Comparison of ENCODE assay signal across 8 cellular contexts in the genomic region with DNA sequence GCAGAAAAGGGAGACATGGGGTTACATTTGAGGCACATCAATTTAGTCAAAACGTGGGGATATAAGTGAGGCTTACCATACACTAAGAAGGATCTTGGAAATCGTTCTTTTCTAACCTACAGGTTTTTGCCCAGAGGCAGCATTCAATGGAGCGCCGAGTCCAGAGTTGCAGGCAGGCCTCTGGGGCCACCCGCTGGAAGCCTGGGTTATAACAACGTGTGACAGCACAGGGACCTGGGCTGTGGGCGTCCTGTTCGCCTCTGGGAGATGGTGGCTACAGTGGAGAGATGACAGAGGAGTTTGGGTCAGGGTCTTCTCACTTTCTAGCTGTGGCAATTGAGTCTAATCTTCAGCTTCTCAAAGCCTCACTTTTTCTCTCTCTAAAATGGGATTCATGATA. TPM values are rescaled to one million over a fixed set of nuclear protein-coding genes. Genes with fewer than 3 reads are reported as not detected.
DNase-seq lines count a peak whose midpoint lies in the region; ATAC-seq, FAIRE-seq and TF ChIP-seq lines count a peak whose summit lies in the region.

No MANE protein-coding gene starts in this region.

- no peak overlapping the region for H3K9ac ChIP-seq in endodermal cell (ENCODE audit: extremely low read depth, low read length, poor library complexity, severe bottlenecking)

- DNase-seq in D721Med (ENCODE audit: insufficient read length, low spot score) (peak; percentile 36), HFFc6 (peak; percentile 3), RKO (ENCODE audit: low spot score) (peak; percentile 29), endodermal cell (peak; percentile 92), mucosa of descending colon (peak in 2 of 3 donors; percentile 64 to 66), GM19238 (ENCODE audit: insufficient read length, low spot score) (no peak)
- no peak for DNase-seq in activated CD4-positive, CD25-positive, alpha-beta regulatory T cell treated with anti-CD3 and anti-CD28 coated beads, Interleukin-2, amount 50 U/mL, for 72 hours

- WGBS in endodermal cell (ENCODE audit: insufficient coverage in 1 of 2, insufficient read length in 1 of 2), 2 experiments, result 25% methylated on average over 2 to 8 of the region's 8 CpGs

- H3K4me1 Mint-ChIP-seq in HFFc6 (ENCODE audit: low read depth) (peaks cover 11% of the 10 kb centered on the region; the same call in 1 of the 2 replicates), endodermal cell (peaks cover 19% of the 10 kb centered on the region)

- ATAC-seq in mucosa of descending colon, result peak; percentile 68
- no peak for ATAC-seq in HG03457 (IDR thresholded peaks at IDR 0.05; ENCODE audit: unreplicated experiment)

- intact Hi-C loops in mucosa of descending colon (cut with DNase I, micrococcal nuclease), result loop anchor here in 1 of 2 donors (10.0 kb wide), 1 partner anchor 59 kb away; no protein-coding TSS in a partner anchor

- no peaks in the 10 kb centered on the region for H3K4me1 ChIP-seq in endodermal cell (ENCODE audit: control insufficient read depth, insufficient read depth, low read length)
- H3K4me1 ChIP-seq in mucosa of descending colon (ENCODE audit: low read depth), result no peaks in the 10 kb centered on the region

- no peak for FAIRE-seq in D721Med (lab: Jason Lieb, UNC)

- H3K9me3 ChIP-seq in endodermal cell (ENCODE audit: control insufficient read depth, low read length) (no peaks in the 10 kb centered on the region), mucosa of descending colon (no peaks in the 10 kb centered on the region)

- no peaks in the 10 kb centered on the region for H3K36me3 ChIP-seq in endodermal cell (ENCODE audit: control insufficient read depth, insufficient read depth, low read length)
- H3K36me3 ChIP-seq in mucosa of descending colon (ENCODE audit: low read depth), result no peaks in the 10 kb centered on the region

- no peaks in the 10 kb centered on the region for H3K36me3 Mint-ChIP-seq in HFFc6 (ENCODE audit: low read depth)
- no peaks in the 10 kb centered on the region for H3K36me3 Mint-ChIP-seq in endodermal cell (ENCODE audit: low read depth)

- peaks cover 3% of the 10 kb centered on the region for H3K27me3 Mint-ChIP-seq in HFFc6 (ENCODE audit: insufficient read depth)
- peaks cover 42% of the 10 kb centered on the region for H3K27me3 Mint-ChIP-seq in endodermal cell (ENCODE audit: insufficient read depth)

- no peak overlapping the region for H3K4me3 ChIP-seq in endodermal cell (ENCODE audit: low read length)
- H3K4me3 ChIP-seq in mucosa of descending colon, result no peak overlapping the region

- peaks cover 17% of the 10 kb centered on the region for H3K27me3 ChIP-seq in endodermal cell (ENCODE audit: control insufficient read depth, insufficient read depth, low read length, poor library complexity, severe bottlenecking)

- H3K27ac Mint-ChIP-seq in HFFc6 (no peak overlapping the region), endodermal cell (no peak overlapping the region)

- H3K4me3 Mint-ChIP-seq in HFFc6 (no peak overlapping the region), endodermal cell (no peak overlapping the region)

- H3K9me3 Mint-ChIP-seq in HFFc6, result no peaks in the 10 kb centered on the region
- H3K9me3 Mint-ChIP-seq in endodermal cell, result no peaks in the 10 kb centered on the region

- TF ChIP-seq CTCF in D721Med (IDR thresholded peaks at IDR 0.05; ENCODE audit: insufficient read depth, missing control alignments), result peak; percentile 59
- TF ChIP-seq CTCF in HFFc6 (IDR thresholded peaks at IDR 0.05), result peak; percentile 60
- peak; percentile 92 for TF ChIP-seq CTCF in endodermal cell (conservative IDR thresholded peaks at IDR 0.05)
- no peak for TF ChIP-seq CTCF in mucosa of descending colon (IDR thresholded peaks at IDR 0.05)

- H3K27ac ChIP-seq in endodermal cell (ENCODE audit: low read depth, low read length), result no peak overlapping the region

RNA-seq across cellular contexts. Expression of a gene that starts 53.9 kb away (rescaled TPM):
- not detected for total RNA-seq in HFFc6 (2021; fragmentation: NEBNext Ultra II Directional; extraction: Animal tissue kit (Norgen Biotek cat#: 25700))
- total RNA-seq in endodermal cell (under 1 TPM in 1 of 2 donors, not detected in 1; 0.07 TPM), mucosa of descending colon (under 1 TPM; 0.35 to 0.57 (median 0.43) TPM)
- 0.11 TPM for polyA plus RNA-seq in endodermal cell (2013, experiment 1 of 2)
- not detected for polyA plus RNA-seq in endodermal cell (2013, experiment 2 of 2)

Comparison
In these comparisons a context has a peak if more than half of its experiments do, and no peak if none do; other contexts are left out.
1. DNase-seq: peak in D721Med (single experiment), HFFc6 (single experiment), RKO (single experiment), endodermal cell (single experiment) and mucosa of descending colon (2 of 3); none in activated CD4-positive, CD25-positive, alpha-beta regulatory T cell treated with anti-CD3 and anti-CD28 coated beads, Interleukin-2, amount 50 U/mL, for 72 hours (single experiment) and GM19238 (single experiment).